In genomic region chr15:65960586-65960985, GRCh38 we compare ENCODE assay signal across 22 cellular contexts.
A peak's percentile ranks its signal among the peaks of the same experiment; 100 is the strongest.
DNase-seq lines count a peak whose midpoint lies in the region; ATAC-seq, FAIRE-seq and TF ChIP-seq lines count a peak whose summit lies in the region.
"Had no signal": no experiment of that assay in that cellular context is flagged by ENCODE, and none has a peak within 500 bp of the region (broad histone marks: within the 10 kb centered on the region; RNA-seq: fewer than 3 reads in every experiment).

No MANE protein-coding gene starts in this region.

- TF ChIP-seq EP300 in HepG2 (IDR thresholded peaks at IDR 0.05; ENCODE audit: low read depth in 2 of 2, low read length in 2 of 2) (no peak), HepG2 (CRISPR knock-in tag; IDR thresholded peaks at IDR 0.05; ENCODE audit: borderline replicate concordance) (no peak), GM12878 (IDR thresholded peaks at IDR 0.05; ENCODE audit: borderline replicate concordance in 1 of 2, control insufficient read depth in 1 of 2, low read depth in 2 of 2, low read length in 2 of 2) (no peak)

- no peaks in the 10 kb centered on the region for H3K9me2 ChIP-seq in Karpas-422 (replicated peaks; ENCODE audit: insufficient read depth, low read length)
- H3K9me2 ChIP-seq: SK-N-SH had no signal

- BruUV-seq in HepG2 (replicated peaks; lab: Mats Ljungman, UMichigan) (no TSS peak), GM12878 (replicated peaks; lab: Mats Ljungman, UMichigan) (no TSS peak)

- TF ChIP-seq POLR2A in HepG2 (IDR thresholded peaks at IDR 0.05; ENCODE audit: insufficient read depth in 1 of 2, low read depth in 2 of 2, low read length in 2 of 2) (no peak), right lobe of liver (IDR thresholded peaks at IDR 0.05) (no peak), GM12878 (IDR thresholded peaks at IDR 0.05; ENCODE audit: low read depth, low read length) (no peak)

- SMC1A ChIA-PET in GM12878 (lab: Charles Lee; ENCODE audit: uncharacterized antibody, unreplicated experiment), result interaction anchor here (1.2 to 2.0 kb wide), 2 partner anchors 39 to 43 kb away, joined by 3 to 7 read pairs; no protein-coding TSS in a partner anchor

- FAIRE-seq in HepG2 (lab: Jason Lieb, UNC), result no peak
- FAIRE-seq in GM12878 (lab: Jason Lieb, UNC), result no peak
- FAIRE-seq: RCC 7860 had no signal

- POLR2A ChIA-PET in HepG2 (lab: Yijun Ruan, JAX), result no interaction called here
- POLR2A ChIA-PET in GM12878 (lab: Charles Lee), result interaction anchor here (1.0 kb wide), 1 partner anchor 15 kb away, joined by 3 read pairs; no protein-coding TSS in a partner anchor
- POLR2A ChIA-PET in HEK293T (lab: Yijun Ruan, JAX), result no interaction called here

- 4% methylated on average over 3 of the region's 3 CpGs for WGBS in HepG2 (ENCODE audit: low lambda C conversion rate)
- 0% methylated on average over 1 of the region's 3 CpGs for WGBS in right lobe of liver (ENCODE audit: insufficient coverage, low coverage, low lambda C conversion rate, missing lambda C conversion rate)
- 52% methylated on average over 3 of the region's 3 CpGs for WGBS in GM12878 (ENCODE audit: insufficient coverage, insufficient replicate concordance, low lambda C conversion rate, missing lambda C conversion rate)

- H3K4me2 ChIP-seq in HepG2 (ENCODE audit: low read depth, low read length) (no peak overlapping the region), Karpas-422 (ENCODE audit: low read depth, low read length, poor library complexity, severe bottlenecking) (no peak overlapping the region), GM12878 (ENCODE audit: control insufficient read depth, insufficient read depth) (no peak overlapping the region)
- H3K4me2 ChIP-seq: SK-N-SH had no signal

- H3K4me1 ChIP-seq in HepG2 (ENCODE audit: insufficient read depth, low read length), result no peaks in the 10 kb centered on the region
- H3K4me1 ChIP-seq in right lobe of liver, result no peaks in the 10 kb centered on the region
- H3K4me1 ChIP-seq in Karpas-422 (ENCODE audit: low read length), result 0 out of 2 replicates have a peak, but pooled peaks cover 4% of the 10 kb centered on the region
- H3K4me1 ChIP-seq in GM12878 (ENCODE audit: control insufficient read depth, insufficient read depth, low read length), result no peaks in the 10 kb centered on the region

- H3K27ac ChIP-seq in HepG2 (ENCODE audit: extremely low read length, insufficient read depth, low read length), result no peak overlapping the region
- no peak overlapping the region for H3K27ac ChIP-seq in right lobe of liver
- no peak overlapping the region for H3K27ac ChIP-seq in Karpas-422 (ENCODE audit: low read length)
- H3K27ac ChIP-seq in GM12878 (ENCODE audit: control insufficient read depth, insufficient read depth), result no peak overlapping the region

- ATAC-seq in HepG2 (no peak), right lobe of liver (no peak), GM12878 (peak; percentile 22; the same call in 1 of the 3 replicates)

- intact Hi-C loops in HepG2 (cut with micrococcal nuclease; ENCODE audit: unreplicated experiment), result no loop called here
- intact Hi-C loops in right lobe of liver (cut with DNase I), result no loop called here
- intact Hi-C loops in GM12878 (cut with micrococcal nuclease; ENCODE audit: unreplicated experiment), result no loop called here

- TF ChIP-seq RAD21 in HepG2 (CRISPR knock-in tag; IDR thresholded peaks at IDR 0.05), result no peak
- no peak for TF ChIP-seq RAD21 in GM12878 (IDR thresholded peaks at IDR 0.05; ENCODE audit: insufficient read depth, low read depth, low read length)

- H3K9ac ChIP-seq in HepG2 (ENCODE audit: insufficient read depth, low read depth, low read length) (no peak overlapping the region), Karpas-422 (ENCODE audit: low read length) (no peak overlapping the region), GM12878 (ENCODE audit: control insufficient read depth, insufficient read depth, low read length) (no peak overlapping the region)
- H3K9ac ChIP-seq: SK-N-SH had no signal

- H3K36me3 ChIP-seq in HepG2 (replicated peaks in 1 of 2; ENCODE audit: control insufficient read depth in 1 of 2, insufficient read depth in 2 of 2, low read length in 2 of 2) (no peaks in the 10 kb centered on the region), right lobe of liver (no peaks in the 10 kb centered on the region), Karpas-422 (ENCODE audit: insufficient read depth, low read length) (no peaks in the 10 kb centered on the region), GM12878 (ENCODE audit: control insufficient read depth in 2 of 2, insufficient read depth in 2 of 2, low read length in 1 of 2) (no peaks in the 10 kb centered on the region)
- H3K36me3 ChIP-seq: BE2C had no signal

- H4K20me1 ChIP-seq in HepG2 (ENCODE audit: insufficient read depth, low read length) (no peaks in the 10 kb centered on the region), Karpas-422 (ENCODE audit: insufficient read depth, low read depth, low read length) (no peaks in the 10 kb centered on the region), GM12878 (ENCODE audit: control insufficient read depth, insufficient read depth) (no peaks in the 10 kb centered on the region)

- DNase-seq in HepG2 (ENCODE audit: low spot score) (no peak), right lobe of liver (no peak), Karpas-422 (peak; percentile 49), GM12878 (ENCODE audit: low read depth, low spot score) (no peak), DMS153 treated with DMSO at 0.1 percent for 48 hours (lab: John Stamatoyannopoulos, UW; ENCODE audit: unreplicated experiment) (no peak), HEK293T (ENCODE audit: extremely low spot score) (no peak)
- no peak for DNase-seq in stimulated activated naive CD4-positive, alpha-beta T cell treated with Interleukin-2 at 50 U/mL for 16 hours (lab: John Stamatoyannopoulos, UW)
- DNase-seq: BE2C; Calu3; CD8-positive, alpha-beta memory T cell; H7; HFFc6; NCI-H1105 treated with DMSO at 0.1 percent for 48 hours; NCI-H146; NCI-H1930; NCI-H2227 treated with DMSO at 0.1 percent for 48 hours; NCI-H526; OCI-M1; SK-N-SH; SW 1271; T-helper 9 cell had no signal

- TF ChIP-seq CTCF in HepG2 (CRISPR knock-in tag; IDR thresholded peaks at IDR 0.05) (no peak), right lobe of liver (IDR thresholded peaks at IDR 0.05) (no peak), GM12878 (IDR thresholded peaks at IDR 0.05 in 2 of 3, conservative IDR thresholded peaks at IDR 0.05 in 1 of 3; ENCODE audit: control insufficient read depth in 2 of 3, extremely low read depth in 1 of 3, insufficient read depth in 1 of 3, low read depth in 3 of 3, low read length in 3 of 3) (no peak)

- RAD21 ChIA-PET in GM12878 (lab: Charles Lee; ENCODE audit: unreplicated experiment), result interaction anchor here (0.7 to 1.2 kb wide), 4 partner anchors 36 to 43 kb away, joined by 3 to 7 read pairs (median 4); no protein-coding TSS in a partner anchor

- H3K9me3 ChIP-seq in HepG2 (ENCODE audit: low read length) (no peaks in the 10 kb centered on the region), right lobe of liver (no peaks in the 10 kb centered on the region), Karpas-422 (ENCODE audit: low read length) (no peaks in the 10 kb centered on the region), GM12878 (replicated peaks; ENCODE audit: control insufficient read depth, insufficient read depth, low read length) (no peaks in the 10 kb centered on the region)
- H3K9me3 ChIP-seq: BE2C, SK-N-SH had no signal

- H3K27me3 ChIP-seq in HepG2 (ENCODE audit: control insufficient read depth in 1 of 2, insufficient read depth in 2 of 2, low read length in 2 of 2) (peaks cover 2 to 18% of the 10 kb centered on the region in 2 experiments; a peak in 3 of 5 replicates), right lobe of liver (no peaks in the 10 kb centered on the region), Karpas-422 (ENCODE audit: low read length) (no peaks in the 10 kb centered on the region), GM12878 (replicated peaks in 1 of 2; ENCODE audit: control insufficient read depth in 2 of 2, insufficient read depth in 2 of 2, low read length in 1 of 2) (no peaks in the 10 kb centered on the region)
- H3K27me3 ChIP-seq: BE2C had no signal

- H3K4me3 ChIP-seq in HepG2 (replicated peaks in 1 of 3; ENCODE audit: insufficient read depth in 1 of 3, low read depth in 2 of 3, low read length in 3 of 3) (no peak overlapping the region), right lobe of liver (no peak overlapping the region), Karpas-422 (ENCODE audit: low read length) (no peak overlapping the region), GM12878 (no peak overlapping the region)

- in situ Hi-C loops in HepG2 (cut with HindIII; ENCODE audit: extremely low pct_ligation_motif_present, low pct_unique_long_range_greater_than_20kb), result no loop called here
- in situ Hi-C loops in GM12878 (cut with MboI), result no loop called here

- H3K79me2 ChIP-seq in HepG2 (ENCODE audit: insufficient read depth, low read length) (no peaks in the 10 kb centered on the region), Karpas-422 (ENCODE audit: low read length) (no peaks in the 10 kb centered on the region), GM12878 (ENCODE audit: control insufficient read depth, insufficient read depth, low read length) (no peaks in the 10 kb centered on the region)

- CTCF ChIA-PET in HepG2 (lab: Yijun Ruan, JAX; ENCODE audit: low intra/inter-chr PET ratio, low total read pairs), result no interaction called here
- CTCF ChIA-PET in GM12878 (lab: Yijun Ruan, JAX), result interaction anchor here (1.0 to 3.0 kb wide), 3 partner anchors 13 to 45 kb away, joined by 3 to 11 read pairs (median 4); no protein-coding TSS in a partner anchor
- CTCF ChIA-PET in HEK293T (lab: Yijun Ruan, JAX), result no interaction called here

- H2AFZ ChIP-seq in HepG2 (ENCODE audit: low read length) (no peak overlapping the region), Karpas-422 (ENCODE audit: low read length) (no peak overlapping the region), GM12878 (ENCODE audit: control insufficient read depth, low read depth, low read length) (no peak overlapping the region)

TF ChIP-seq in HepG2, 621 proteins besides CTCF, POLR2A, EP300 and RAD21 (continues in another document):
- no peak for TF ChIP-seq MXD1 (CRISPR knock-in tag; IDR thresholded peaks at IDR 0.05)

TF ChIP-seq in GM12878, 131 proteins besides CTCF, POLR2A, EP300 and RAD21 (continues in another document):
- no peak for TF ChIP-seq CBX5 (IDR thresholded peaks at IDR 0.05; ENCODE audit: low read depth)

TF ChIP-seq in HEK293T, 16 proteins besides CTCF, POLR2A, EP300 and RAD21 (continues in another document):
- TF ChIP-seq SUZ12 (IDR thresholded peaks at IDR 0.05) (no peak), SP1 (IDR thresholded peaks at IDR 0.05) (no peak), TARDBP (IDR thresholded peaks at IDR 0.05) (no peak), CTBP1 (IDR thresholded peaks at IDR 0.05; ENCODE audit: borderline replicate concordance) (no peak)
- TF ChIP-seq, protein P1, sequence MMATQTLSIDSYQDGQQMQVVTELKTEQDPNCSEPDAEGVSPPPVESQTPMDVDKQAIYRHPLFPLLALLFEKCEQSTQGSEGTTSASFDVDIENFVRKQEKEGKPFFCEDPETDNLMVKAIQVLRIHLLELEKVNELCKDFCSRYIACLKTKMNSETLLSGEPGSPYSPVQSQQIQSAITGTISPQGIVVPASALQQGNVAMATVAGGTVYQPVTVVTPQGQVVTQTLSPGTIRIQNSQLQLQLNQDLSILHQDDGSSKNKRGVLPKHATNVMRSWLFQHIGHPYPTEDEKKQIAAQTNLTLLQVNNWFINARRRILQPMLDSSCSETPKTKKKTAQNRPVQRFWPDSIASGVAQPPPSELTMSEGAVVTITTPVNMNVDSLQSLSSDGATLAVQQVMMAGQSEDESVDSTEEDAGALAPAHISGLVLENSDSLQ (IDR thresholded peaks at IDR 0.05), result no peak
